9 cellular contexts compared by ENCODE assay signal in the genomic region with DNA sequence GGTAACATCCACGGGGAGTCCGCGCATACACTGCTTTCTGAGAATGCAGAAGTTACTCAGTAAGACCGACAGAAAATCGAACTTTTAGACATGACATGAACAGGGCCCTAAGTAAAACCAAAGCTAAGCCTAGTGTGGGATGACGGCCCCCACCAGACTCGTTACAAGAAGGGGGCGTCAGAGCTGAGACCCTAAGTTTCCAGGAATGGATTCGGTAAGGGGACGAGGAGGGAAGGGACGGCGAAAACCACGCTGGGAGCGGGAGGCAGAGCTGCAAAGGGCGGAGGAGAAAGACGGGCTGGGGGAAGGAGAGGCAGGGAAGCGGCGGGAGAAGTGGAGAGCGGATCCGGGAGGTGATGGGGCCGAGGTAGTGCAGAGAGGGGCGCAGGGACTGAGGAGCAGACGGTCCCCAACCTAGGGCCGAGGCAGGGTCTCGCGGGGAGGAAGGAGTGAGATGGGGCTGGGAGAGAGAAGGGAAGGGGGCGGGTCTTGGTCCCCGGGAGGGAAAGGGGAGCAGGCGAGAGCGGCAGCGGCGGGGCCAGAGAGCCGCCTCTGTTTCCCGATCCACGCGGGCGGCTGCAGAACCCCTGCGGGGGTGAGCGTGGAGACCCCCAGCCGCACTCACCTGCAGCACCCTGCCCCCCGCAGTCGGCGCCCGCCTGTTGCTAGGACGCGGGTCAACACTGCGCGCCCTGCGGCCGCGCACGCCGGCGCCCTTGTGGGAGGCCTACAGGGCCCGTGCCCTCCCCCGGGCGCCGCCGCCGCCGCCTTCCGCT. TPM values are rescaled to one million over a fixed set of nuclear protein-coding genes. Genes with fewer than 3 reads are reported as not detected.
DNase-seq lines count a peak whose midpoint lies in the region; ATAC-seq and TF ChIP-seq lines count a peak whose summit lies in the region.
"Had no signal": no experiment of that assay in that cellular context is flagged by ENCODE, and none has a peak within 500 bp of the region (broad histone marks: within the 10 kb centered on the region; RNA-seq: fewer than 3 reads in every experiment).

No MANE protein-coding gene starts in this region.

- no peaks in the 10 kb centered on the region for H3K4me1 ChIP-seq in Peyer's patch

- DNase-seq in NCI-H2196 (lab: John Stamatoyannopoulos, UW; ENCODE audit: unreplicated experiment) = peak; percentile 12
- DNase-seq in NCI-H2196 treated with DMSO at 0.1 percent for 48 hours (lab: John Stamatoyannopoulos, UW; ENCODE audit: unreplicated experiment) = no peak
- DNase-seq in Peyer's patch = no peak
- DNase-seq in cerebellar cortex (ENCODE audit: low spot score) = peak; percentile 5
- DNase-seq in stimulated activated CD4-positive, alpha-beta T cell treated with anti-CD3 and anti-CD28 coated beads, Interleukin-4, amount 100 ng/mL, for 1 hour = peak; percentile 26
- DNase-seq in foreskin melanocyte = no peak

- TF ChIP-seq POLR2A in Peyer's patch (IDR thresholded peaks at IDR 0.05) = no peak

- no peaks in the 10 kb centered on the region for H3K9me3 ChIP-seq in Peyer's patch

- no peaks in the 10 kb centered on the region for H3K36me3 ChIP-seq in Peyer's patch

- H3K27ac ChIP-seq in Peyer's patch (peak overlapping the region in 3 of 4 donors; percentile 25 to 40 (median 31)), layer of hippocampus (ENCODE audit: low read depth, low read length) (peak overlapping the region; percentile 21)
- H3K27ac ChIP-seq: C4-2B had no signal

- no peak for TF ChIP-seq CTCF in Peyer's patch (IDR thresholded peaks at IDR 0.05)

- no peak for ATAC-seq in GM21515 (IDR thresholded peaks at IDR 0.05; ENCODE audit: unreplicated experiment)

- peak overlapping the region; percentile 28 to 61 (median 55) for H3K4me3 ChIP-seq in Peyer's patch

- H3K27me3 ChIP-seq in Peyer's patch = no peaks in the 10 kb centered on the region
- no peaks in the 10 kb centered on the region for H3K27me3 ChIP-seq in layer of hippocampus (ENCODE audit: control insufficient read depth, insufficient read depth, low read length)

RNA-seq across cellular contexts. Expression of gene ODAD2, which starts 0.5 kb away (rescaled TPM):
- not detected for total RNA-seq in Peyer's patch

Comparison
In these comparisons a context has a peak if more than half of its experiments do, and no peak if none do; other contexts are left out.
1. DNase-seq: peak in NCI-H2196 (single experiment), cerebellar cortex (single experiment) and stimulated activated CD4-positive, alpha-beta T cell treated with anti-CD3 and anti-CD28 coated beads, Interleukin-4, amount 100 ng/mL, for 1 hour (single experiment); none in NCI-H2196 treated with DMSO at 0.1 percent for 48 hours (single experiment), Peyer's patch (0 of 3) and foreskin melanocyte (single experiment).